ENCODE assay signal across 10 cellular contexts in the genomic region with DNA sequence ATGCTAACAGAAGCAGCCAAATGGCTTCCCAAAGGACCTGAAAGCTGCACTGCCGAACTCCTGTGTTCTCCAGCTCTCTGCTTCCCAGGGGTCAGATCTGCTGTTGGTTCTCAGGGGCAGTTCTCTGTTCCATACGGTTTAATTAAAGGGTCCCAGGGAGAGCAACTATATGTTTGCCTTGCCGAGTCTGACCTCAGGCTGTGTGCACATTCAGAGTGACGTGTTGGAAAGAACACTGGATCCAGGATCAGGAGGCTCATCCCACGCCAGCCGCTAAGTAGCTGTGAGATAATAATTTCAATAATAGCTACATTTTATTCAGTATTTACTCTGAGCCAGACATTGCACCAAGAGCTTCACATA. TPM values are rescaled to one million over a fixed set of nuclear protein-coding genes. Genes with fewer than 3 reads are reported as not detected.
A peak's percentile ranks its signal among the peaks of the same experiment; 100 is the strongest.
DNase-seq lines count a peak whose midpoint lies in the region; ATAC-seq, FAIRE-seq and TF ChIP-seq lines count a peak whose summit lies in the region.
"Had no signal": no experiment of that assay in that cellular context is flagged by ENCODE, and none has a peak within 500 bp of the region (broad histone marks: within the 10 kb centered on the region; RNA-seq: fewer than 3 reads in every experiment).

No MANE protein-coding gene starts in this region.

- no peak for ATAC-seq in mucosa of descending colon
- ATAC-seq in GM18868 (IDR thresholded peaks at IDR 0.05; ENCODE audit: unreplicated experiment), result no peak

- H3K27me3 ChIP-seq in MM.1S (replicated peaks; ENCODE audit: insufficient read depth, low read length), result no peaks in the 10 kb centered on the region

- CTCF ChIA-PET in AG04449 (lab: Yijun Ruan, JAX), result interaction anchor here (0.6 to 9.6 kb wide), 103 partner anchors 9 to 941 kb away, joined by 3 to 279 read pairs (median 5); a partner anchor contains a TSS

- no peaks in the 10 kb centered on the region for H4K20me1 ChIP-seq in MM.1S (ENCODE audit: insufficient read depth, low read length)

- no peaks in the 10 kb centered on the region for H3K36me3 Mint-ChIP-seq in HFFc6 (ENCODE audit: low read depth)
- H3K36me3 Mint-ChIP-seq: activated naive CD8-positive, alpha-beta T cell had no signal

- H3K4me3 ChIP-seq in AG04449 (ENCODE audit: low read depth, low read length), result peak overlapping the region; percentile 20; the same call in 1 of the 2 replicates
- peak overlapping the region; percentile 17 for H3K4me3 ChIP-seq in choroid plexus epithelial cell (ENCODE audit: low read depth, low read length)
- no peak overlapping the region for H3K4me3 ChIP-seq in mucosa of descending colon
- H3K4me3 ChIP-seq in MM.1S (ENCODE audit: low read length), result no peak overlapping the region

- peaks cover 11% of the 10 kb centered on the region for H3K4me1 Mint-ChIP-seq in HFFc6 (ENCODE audit: low read depth)

- no peaks in the 10 kb centered on the region for H3F3A ChIP-seq in MM.1S (ENCODE audit: insufficient read depth, low read length)

- peaks cover 6% of the 10 kb centered on the region; the same call in 1 of the 2 replicates for H3K9me3 Mint-ChIP-seq in HFFc6

- no peak overlapping the region for H3K4me2 ChIP-seq in MM.1S (ENCODE audit: low read depth, low read length)

- DNase-seq in AG04449 (ENCODE audit: low read depth, low spot score) (no peak), HFFc6 (no peak), choroid plexus epithelial cell (ENCODE audit: low read depth) (peak; percentile 21), mucosa of descending colon (no peak), GM12891 (ENCODE audit: insufficient read length, low spot score) (no peak), NCI-H748 treated with DMSO at 0.1 percent for 48 hours (lab: John Stamatoyannopoulos, UW) (no peak), MM.1S (no peak)

- peaks cover 7% of the 10 kb centered on the region for H3K27me3 Mint-ChIP-seq in HFFc6 (ENCODE audit: insufficient read depth)
- H3K27me3 Mint-ChIP-seq: activated naive CD8-positive, alpha-beta T cell had no signal

- no peak overlapping the region for H3K27ac Mint-ChIP-seq in HFFc6
- H3K27ac Mint-ChIP-seq: activated naive CD8-positive, alpha-beta T cell had no signal

- no peak for TF ChIP-seq POLR2A in GM12891 (IDR thresholded peaks at IDR 0.05; ENCODE audit: low read depth, low read length)

- H3K79me2 ChIP-seq in MM.1S (ENCODE audit: low read length), result no peaks in the 10 kb centered on the region

- no peak overlapping the region for H3K4me3 Mint-ChIP-seq in HFFc6
- H3K4me3 Mint-ChIP-seq: activated naive CD8-positive, alpha-beta T cell had no signal

- H2AFZ ChIP-seq in MM.1S (ENCODE audit: low read length), result no peak overlapping the region

- POLR2A ChIA-PET in AG04449 (lab: Yijun Ruan, JAX), result interaction anchor here (1.0 to 1.8 kb wide), 2 partner anchors 152 to 757 kb away, joined by 3 to 8 read pairs; a partner anchor contains a TSS

- no peaks in the 10 kb centered on the region for H3K9me2 ChIP-seq in MM.1S (replicated peaks; ENCODE audit: insufficient read depth, low read length)

- no peak for TF ChIP-seq CTCF in AG04449 (IDR thresholded peaks at IDR 0.05; ENCODE audit: insufficient read depth, low read length, missing control alignments)
- TF ChIP-seq CTCF in HFFc6 (IDR thresholded peaks at IDR 0.05), result peak; percentile 32
- no peak for TF ChIP-seq CTCF in choroid plexus epithelial cell (conservative IDR thresholded peaks at IDR 0.05; ENCODE audit: low read depth, low read length)
- TF ChIP-seq CTCF in mucosa of descending colon (IDR thresholded peaks at IDR 0.05), result peak; percentile 2
- no peak for TF ChIP-seq CTCF in MM.1S (IDR thresholded peaks at IDR 0.05; ENCODE audit: low read length)

- FAIRE-seq in GM12891 (lab: Jason Lieb, UNC), result no peak
- FAIRE-seq: RCC 7860 had no signal

- H3K4me1 ChIP-seq in mucosa of descending colon (ENCODE audit: low read depth) (no peaks in the 10 kb centered on the region), MM.1S (ENCODE audit: low read length) (peaks cover 11% of the 10 kb centered on the region)

- H3K27ac ChIP-seq in MM.1S (ENCODE audit: low read length), result no peak overlapping the region

- intact Hi-C loops in mucosa of descending colon (cut with DNase I, micrococcal nuclease), result loop anchor here (5.0 to 10.0 kb wide), 2 partner anchors 79 to 391 kb away; no protein-coding TSS in a partner anchor

- no peaks in the 10 kb centered on the region for H3K9me3 ChIP-seq in mucosa of descending colon
- no peaks in the 10 kb centered on the region for H3K9me3 ChIP-seq in MM.1S (replicated peaks; ENCODE audit: insufficient read depth, low read length)

- H3K36me3 ChIP-seq in mucosa of descending colon (ENCODE audit: low read depth) (no peaks in the 10 kb centered on the region), MM.1S (replicated peaks; ENCODE audit: insufficient read depth, low read length) (no peaks in the 10 kb centered on the region)

- no peak overlapping the region for H3K9ac ChIP-seq in MM.1S (ENCODE audit: low read length)

TF ChIP-seq in GM12891, 5 proteins besides CTCF, POLR2A, EP300 and RAD21:
- no peak for TF ChIP-seq SPI1 (IDR thresholded peaks at IDR 0.05; ENCODE audit: low read depth, low read length)
- no peak for TF ChIP-seq POU2F2 (IDR thresholded peaks at IDR 0.05; ENCODE audit: low read depth, low read length)
- TF ChIP-seq PAX5 (IDR thresholded peaks at IDR 0.05; ENCODE audit: insufficient read depth, low read length, severe bottlenecking), result no peak
- no peak for TF ChIP-seq POLR2AphosphoS5 (IDR thresholded peaks at IDR 0.05; ENCODE audit: low read depth, low read length)
- no peak for TF ChIP-seq TAF1 (IDR thresholded peaks at IDR 0.05; ENCODE audit: low read depth, low read length)
TF ChIP-seq in GM12891: peak in this region for 0.

RNA-seq across cellular contexts. Expression of a gene that starts 23.4 kb away (rescaled TPM):
- 10 to 100 TPM; 43.7 to 47.7 (median 46.3) TPM for total RNA-seq in HFFc6 (2021; fragmentation: NEBNext Ultra II Directional; extraction: Animal tissue kit (Norgen Biotek cat#: 25700))
- total RNA-seq in mucosa of descending colon, result 10 to 100 TPM; 30.6 to 43.0 (median 32.5) TPM
- 46.5 TPM for polyA plus RNA-seq in GM12891 (2012; ENCODE audit: low read depth, missing spikeins)

RNA-seq across cellular contexts. Expression of a gene that starts 41.5 kb away (rescaled TPM):
- total RNA-seq in HFFc6 (2021; fragmentation: NEBNext Ultra II Directional; extraction: Animal tissue kit (Norgen Biotek cat#: 25700)), result 1 to 10 TPM; 6.9 to 7.6 (median 7.4) TPM
- total RNA-seq in mucosa of descending colon, result 1 to 10 TPM; 2.5 to 4.4 (median 3.4) TPM
- polyA plus RNA-seq in GM12891 (2012; ENCODE audit: low read depth, missing spikeins), result 8.0 TPM

Comparison
In these comparisons a context has a peak if more than half of its experiments do, and no peak if none do; other contexts are left out.
1. H3K4me3 ChIP-seq: peak in AG04449 (single experiment) and choroid plexus epithelial cell (single experiment); none in mucosa of descending colon (single experiment) and MM.1S (single experiment).
2. CTCF ChIP-seq: peak in HFFc6 (single experiment) and mucosa of descending colon (single experiment); none in AG04449 (single experiment), choroid plexus epithelial cell (single experiment) and MM.1S (single experiment).